ENCODE assay signal across 8 cellular contexts in genomic region chr2:9752441-9753275, GRCh38.
DNase-seq lines count a peak whose midpoint lies in the region; ATAC-seq and TF ChIP-seq lines count a peak whose summit lies in the region.

No MANE protein-coding gene starts in this region.

- H3K4me1 Mint-ChIP-seq in MCF 10A (ENCODE audit: insufficient read depth, unreplicated experiment) (peaks cover 36% of the 10 kb centered on the region), T-helper 17 cell (peaks cover 50% of the 10 kb centered on the region)

- H3K36me3 ChIP-seq in breast epithelium: no peaks in the 10 kb centered on the region

- H3K27ac Mint-ChIP-seq in MCF 10A (ENCODE audit: low read depth, unreplicated experiment): peak overlapping the region; percentile 82
- H3K27ac Mint-ChIP-seq in T-helper 17 cell: peak overlapping the region; percentile 98

- no peak for TF ChIP-seq POLR2A in breast epithelium (IDR thresholded peaks at IDR 0.05)

- H3K9me3 Mint-ChIP-seq in MCF 10A (ENCODE audit: unreplicated experiment): no peaks in the 10 kb centered on the region

- CTCF ChIA-PET in MCF 10A (lab: Yijun Ruan, JAX): interaction anchor here (0.6 to 9.7 kb wide), 7 partner anchors 18 to 719 kb away, joined by 3 to 81 read pairs (median 4); no protein-coding TSS in a partner anchor

- no peaks in the 10 kb centered on the region for H3K9me3 ChIP-seq in breast epithelium
- no peaks in the 10 kb centered on the region for H3K9me3 ChIP-seq in T-helper 17 cell (ENCODE audit: control insufficient read depth, low read length, poor library complexity, severe bottlenecking)

- POLR2A ChIA-PET in MCF 10A (lab: Yijun Ruan, JAX): interaction anchor here (0.6 to 3.4 kb wide), 19 partner anchors 13 to 277 kb away, joined by 3 to 38 read pairs (median 4); partner anchors contain the start of genes ADAM17, IAH1 and YWHAQ

- peak; percentile 95 for DNase-seq in MCF 10A (ENCODE audit: unreplicated experiment)
- DNase-seq in breast epithelium (ENCODE audit: low spot score in 2 of 2): no peak
- peak; percentile 53 to 61 (median 57) for DNase-seq in T-helper 17 cell
- peak; percentile 23 for DNase-seq in amniotic epithelial cell (ENCODE audit: low read depth)
- peak; percentile 94 for DNase-seq in stimulated activated CD4-positive, alpha-beta T cell treated with anti-CD3 and anti-CD28 coated beads, Interleukin-15, amount 100 ng/mL, for 24 hours
- DNase-seq in DMS153 (lab: John Stamatoyannopoulos, UW): no peak
- DNase-seq in NCI-H2081 treated with DMSO at 0.1 percent for 48 hours (lab: John Stamatoyannopoulos, UW): no peak

- no peak overlapping the region for H3K4me3 ChIP-seq in breast epithelium

- H3K27me3 Mint-ChIP-seq in MCF 10A (ENCODE audit: insufficient read depth, unreplicated experiment) (no peaks in the 10 kb centered on the region), T-helper 17 cell (no peaks in the 10 kb centered on the region)

- H3K4me3 Mint-ChIP-seq in MCF 10A (ENCODE audit: unreplicated experiment) (peak overlapping the region; percentile 69), T-helper 17 cell (peak overlapping the region; percentile 97)

- BruUV-seq in MCF 10A (replicated peaks; lab: Mats Ljungman, UMichigan): TSS peak; percentile 85

- TF ChIP-seq CTCF in MCF 10A (IDR thresholded peaks at IDR 0.05; ENCODE audit: unreplicated experiment) (no peak), breast epithelium (IDR thresholded peaks at IDR 0.05) (no peak)

- ATAC-seq in T-helper 17 cell (peak; percentile 88), GM19397 (IDR thresholded peaks at IDR 0.05; ENCODE audit: unreplicated experiment) (no peak)

- no peaks in the 10 kb centered on the region for H3K4me1 ChIP-seq in breast epithelium

- H3K36me3 Mint-ChIP-seq in MCF 10A (ENCODE audit: insufficient read depth, unreplicated experiment) (no peaks in the 10 kb centered on the region), T-helper 17 cell (ENCODE audit: low read depth) (peaks cover 2% of the 10 kb centered on the region)

- intact Hi-C loops in MCF 10A (cut with micrococcal nuclease) (loop anchor here (1.0 to 2.0 kb wide), 3 partner anchors 49 to 196 kb away; partner anchors contain the start of gene YWHAQ), breast epithelium (cut with DNase I; ENCODE audit: low total_unique reads) (no loop called here)

- H3K27me3 ChIP-seq in breast epithelium: no peaks in the 10 kb centered on the region

- H3K27ac ChIP-seq in breast epithelium: no peak overlapping the region

Comparison
In these comparisons a context has a peak if more than half of its experiments do, and no peak if none do; other contexts are left out.
1. DNase-seq: peak in MCF 10A (single experiment), T-helper 17 cell (3 of 3), amniotic epithelial cell (single experiment) and stimulated activated CD4-positive, alpha-beta T cell treated with anti-CD3 and anti-CD28 coated beads, Interleukin-15, amount 100 ng/mL, for 24 hours (single experiment); none in breast epithelium (0 of 2), DMS153 (single experiment) and NCI-H2081 treated with DMSO at 0.1 percent for 48 hours (single experiment).